8 cellular contexts compared by ENCODE assay signal in the genomic region with DNA sequence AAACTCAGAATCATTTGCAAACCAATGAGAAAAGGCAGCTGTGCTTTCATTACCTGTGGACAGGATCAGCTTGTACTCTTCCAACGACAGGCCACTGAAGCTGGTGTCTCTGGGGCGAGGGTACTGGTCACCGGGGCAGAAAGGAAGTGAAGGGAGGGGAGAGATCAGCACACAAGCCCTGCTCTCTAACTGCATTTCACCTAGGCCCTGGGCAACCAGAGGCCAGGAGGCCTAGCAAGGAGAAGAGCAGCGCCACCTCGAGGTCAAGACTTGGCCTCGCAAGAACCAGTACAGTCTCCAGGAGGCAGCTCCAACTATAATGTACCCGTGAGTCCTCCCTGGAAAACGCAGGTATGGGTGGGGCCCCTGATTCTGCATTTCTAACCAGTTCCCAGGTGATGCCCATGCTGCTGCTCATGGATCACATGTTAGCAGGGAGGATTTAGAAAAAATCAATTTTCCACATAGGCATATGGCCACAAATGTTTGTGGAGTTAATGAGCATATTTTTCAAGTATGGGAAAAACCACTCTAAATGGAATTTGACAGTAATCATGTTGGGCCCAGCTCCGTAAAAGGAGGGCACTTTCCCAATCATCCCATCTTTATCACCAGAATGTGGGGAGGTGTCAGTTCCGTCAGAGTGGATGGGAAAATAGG. TPM values are rescaled to one million over a fixed set of nuclear protein-coding genes. Genes with fewer than 3 reads are reported as not detected.
DNase-seq lines count a peak whose midpoint lies in the region; ATAC-seq and TF ChIP-seq lines count a peak whose summit lies in the region.

No MANE protein-coding gene starts in this region.

- H3K27me3 Mint-ChIP-seq in CD4-positive, alpha-beta memory T cell = no peaks in the 10 kb centered on the region
- no peaks in the 10 kb centered on the region for H3K27me3 Mint-ChIP-seq in memory B cell

- peak; percentile 33 for TF ChIP-seq CTCF in coronary artery (IDR thresholded peaks at IDR 0.05)

- peak overlapping the region; percentile 12 for H3K27ac ChIP-seq in CD4-positive, alpha-beta memory T cell (ENCODE audit: low read depth, low read length)
- H3K27ac ChIP-seq in coronary artery = no peak overlapping the region

- H3K4me3 ChIP-seq in CD4-positive, alpha-beta memory T cell (ENCODE audit: low read length in 2 of 2) = no peak overlapping the region
- H3K4me3 ChIP-seq in coronary artery = no peak overlapping the region

- ATAC-seq in GM21576 (IDR thresholded peaks at IDR 0.05; ENCODE audit: unreplicated experiment) = peak; percentile 57
- peak; percentile 66 for ATAC-seq in memory B cell (ENCODE audit: low read depth)

- POLR2A ChIA-PET in CD4-positive, alpha-beta memory T cell (lab: Charles Lee; ENCODE audit: partially characterized antibody) = interaction anchor here (1.0 to 3.1 kb wide), 7 partner anchors 8 to 130 kb away, joined by 3 to 17 read pairs (median 4); partner anchors contain the start of gene UQCC2

- DNase-seq in CD4-positive, alpha-beta memory T cell = peak; percentile 69 to 77 (median 71)
- DNase-seq in NCI-H146 treated with DMSO at 0.1 percent for 48 hours (lab: John Stamatoyannopoulos, UW; ENCODE audit: unreplicated experiment) (peak; percentile 7), coronary artery (ENCODE audit: low spot score) (no peak), memory B cell (ENCODE audit: low spot score in 2 of 2) (peak; percentile 71 to 76), cerebellum (ENCODE audit: low spot score) (no peak)
- DNase-seq in activated CD4-positive, alpha-beta T cell treated with anti-CD3 and anti-CD28 coated beads for 24 hours (ENCODE audit: low read depth in 2 of 2) = peak; percentile 56 to 59
- DNase-seq in stimulated activated CD8-positive, alpha-beta memory T cell treated with anti-CD3 and anti-CD28 coated beads, Interleukin-4, amount 100 ng/mL, for 48 hours = peak; percentile 82

- H3K9me3 ChIP-seq in CD4-positive, alpha-beta memory T cell (ENCODE audit: control insufficient read depth in 1 of 2, low read length in 2 of 2) = no peaks in the 10 kb centered on the region

- H3K4me1 ChIP-seq in CD4-positive, alpha-beta memory T cell (ENCODE audit: insufficient read depth, low read length) = peaks cover 32% of the 10 kb centered on the region

- peaks cover 10 to 18% of the 10 kb centered on the region in 2 donors for H3K36me3 Mint-ChIP-seq in CD4-positive, alpha-beta memory T cell
- peaks cover 2% of the 10 kb centered on the region for H3K36me3 Mint-ChIP-seq in memory B cell

- CTCF ChIA-PET in CD4-positive, alpha-beta memory T cell (lab: Charles Lee; ENCODE audit: partially characterized antibody) = interaction anchor here (0.9 to 4.0 kb wide), 28 partner anchors 8 to 355 kb away, joined by 3 to 77 read pairs (median 5); partner anchors contain the start of genes BAK1, ITPR3 and UQCC2

- peak overlapping the region; percentile 35 to 93 (median 90) for H3K27ac Mint-ChIP-seq in CD4-positive, alpha-beta memory T cell
- peak overlapping the region; percentile 63 for H3K27ac Mint-ChIP-seq in memory B cell

- no peaks in the 10 kb centered on the region for H3K36me3 ChIP-seq in CD4-positive, alpha-beta memory T cell (ENCODE audit: insufficient read depth, low read length)

- intact Hi-C loops in CD4-positive, alpha-beta memory T cell (cut with micrococcal nuclease) = loop anchor here (1.0 kb wide), 2 partner anchors 111 to 115 kb away; no protein-coding TSS in a partner anchor

- no peaks in the 10 kb centered on the region for H3K9me3 Mint-ChIP-seq in CD4-positive, alpha-beta memory T cell
- no peaks in the 10 kb centered on the region for H3K9me3 Mint-ChIP-seq in memory B cell

- H3K27me3 ChIP-seq in CD4-positive, alpha-beta memory T cell (ENCODE audit: insufficient read depth, low read length) = no peaks in the 10 kb centered on the region

- H3K4me3 Mint-ChIP-seq in CD4-positive, alpha-beta memory T cell = peak overlapping the region in 1 of 8 donors; percentile 53
- H3K4me3 Mint-ChIP-seq in memory B cell = peak overlapping the region; percentile 53

- H3K4me1 Mint-ChIP-seq in CD4-positive, alpha-beta memory T cell = peaks cover 21 to 49% (median 33%) of the 10 kb centered on the region in 4 donors
- H3K4me1 Mint-ChIP-seq in memory B cell = peaks cover 46% of the 10 kb centered on the region

RNA-seq across cellular contexts. Expression of gene UQCC2, which starts 11.0 kb away (rescaled TPM):
- total RNA-seq in CD4-positive, alpha-beta memory T cell = 10 to 100 TPM; 22.8 to 24.8 TPM
- polyA plus RNA-seq in CD4-positive, alpha-beta memory T cell = 10 to 100 TPM; 44.4 to 57.9 TPM
- 26.4 TPM for total RNA-seq in cerebellum

RNA-seq across cellular contexts. Expression of gene IP6K3, which starts 46.2 kb away (rescaled TPM):
- total RNA-seq in CD4-positive, alpha-beta memory T cell = not detected
- polyA plus RNA-seq in CD4-positive, alpha-beta memory T cell = not detected
- 0.27 TPM for total RNA-seq in cerebellum

Comparison
In these comparisons a context has a peak if more than half of its experiments do, and no peak if none do; other contexts are left out.
1. DNase-seq: peak in CD4-positive, alpha-beta memory T cell (5 of 5), NCI-H146 treated with DMSO at 0.1 percent for 48 hours (single experiment), activated CD4-positive, alpha-beta T cell treated with anti-CD3 and anti-CD28 coated beads for 24 hours (2 of 2), memory B cell (2 of 2) and stimulated activated CD8-positive, alpha-beta memory T cell treated with anti-CD3 and anti-CD28 coated beads, Interleukin-4, amount 100 ng/mL, for 48 hours (single experiment); none in coronary artery (single experiment) and cerebellum (single experiment).